In genomic region chr7:125316451-125316850, GRCh38 we compare ENCODE assay signal across 9 cellular contexts.
DNase-seq lines count a peak whose midpoint lies in the region; ATAC-seq, FAIRE-seq and TF ChIP-seq lines count a peak whose summit lies in the region.
"Had no signal": no experiment of that assay in that cellular context is flagged by ENCODE, and none has a peak within 500 bp of the region (broad histone marks: within the 10 kb centered on the region; RNA-seq: fewer than 3 reads in every experiment).

No MANE protein-coding gene starts in this region.

- no peaks in the 10 kb centered on the region for H3K36me3 ChIP-seq in keratinocyte (ENCODE audit: control insufficient read depth in 2 of 2, extremely low read depth in 1 of 2, insufficient read depth in 2 of 2, low read length in 2 of 2)
- H3K36me3 ChIP-seq: heart left ventricle had no signal

- no peaks in the 10 kb centered on the region for H3K9me1 ChIP-seq in keratinocyte (ENCODE audit: control insufficient read depth, extremely low read depth, insufficient read depth, low read length)

- no peaks in the 10 kb centered on the region for H3K4me1 ChIP-seq in keratinocyte (ENCODE audit: control insufficient read depth, extremely low read depth, insufficient read depth, low read length)
- H3K4me1 ChIP-seq: heart left ventricle had no signal

- H3K4me2 ChIP-seq in keratinocyte (ENCODE audit: control insufficient read depth, extremely low read depth, insufficient read depth, low read depth, low read length): no peak overlapping the region

- H3K4me3 ChIP-seq in keratinocyte (ENCODE audit: control insufficient read depth in 2 of 3, extremely low read depth in 1 of 3, insufficient read depth in 2 of 3, low read depth in 1 of 3, low read length in 3 of 3) (no peak overlapping the region), dorsolateral prefrontal cortex (no peak overlapping the region)
- H3K4me3 ChIP-seq: heart left ventricle had no signal

- DNase-seq in D721Med (ENCODE audit: insufficient read length, low spot score) (no peak), RPMI8226 (peak; percentile 14), keratinocyte (ENCODE audit: low read depth, low spot score) (no peak), dorsolateral prefrontal cortex (no peak)
- no peak for DNase-seq in stimulated activated naive CD4-positive, alpha-beta T cell treated with Interleukin-2 at 50 U/mL for 16 hours (lab: John Stamatoyannopoulos, UW)
- DNase-seq: heart left ventricle had no signal

- FAIRE-seq in D721Med (lab: Jason Lieb, UNC): no peak
- no peak for FAIRE-seq in keratinocyte (lab: Jason Lieb, UNC)

- no peaks in the 10 kb centered on the region for H4K20me1 ChIP-seq in keratinocyte (ENCODE audit: control insufficient read depth, extremely low read depth, insufficient read depth, low read length)

- no peak overlapping the region for H3K27ac ChIP-seq in keratinocyte (ENCODE audit: control insufficient read depth, insufficient read depth, low read length)
- H3K27ac ChIP-seq in dorsolateral prefrontal cortex: no peak overlapping the region
- H3K27ac ChIP-seq: heart left ventricle had no signal

- H3K9ac ChIP-seq in keratinocyte (ENCODE audit: control insufficient read depth, extremely low read depth, insufficient read depth, low read length): no peak overlapping the region

- dilution Hi-C loops in keratinocyte (cut with MboI; ENCODE audit: extremely low pct_ligation_motif_present, low sequenced_read_pairs): no loop called here

- H2AFZ ChIP-seq in keratinocyte (ENCODE audit: control insufficient read depth, low read length): no peak overlapping the region

- intact Hi-C loops in dorsolateral prefrontal cortex (cut with DNase I): no loop called here

- ATAC-seq in HG03159 (IDR thresholded peaks at IDR 0.05; ENCODE audit: unreplicated experiment) (peak; percentile 58), GM21786 (IDR thresholded peaks at IDR 0.05; ENCODE audit: unreplicated experiment) (no peak), HG03039 (IDR thresholded peaks at IDR 0.05; ENCODE audit: unreplicated experiment) (no peak)

- H3K79me2 ChIP-seq in keratinocyte (ENCODE audit: control insufficient read depth, insufficient read depth, low read length): no peaks in the 10 kb centered on the region

- TF ChIP-seq CTCF in D721Med (IDR thresholded peaks at IDR 0.05; ENCODE audit: insufficient read depth, missing control alignments): peak; percentile 69
- peak; percentile 18 to 59 (median 59) for TF ChIP-seq CTCF in keratinocyte (optimal IDR thresholded peaks at IDR 0.05 in 1 of 3, IDR thresholded peaks at IDR 0.05 in 1 of 3, conservative IDR thresholded peaks at IDR 0.05 in 1 of 3; ENCODE audit: extremely low read depth in 1 of 3, insufficient read depth in 2 of 3, low read length in 3 of 3)
- TF ChIP-seq CTCF in dorsolateral prefrontal cortex (IDR thresholded peaks at IDR 0.05 in 54 of 56, conservative IDR thresholded peaks at IDR 0.05 in 2 of 56; ENCODE audit: low read depth in 1 of 56, partially characterized antibody in 56 of 56): peak in 14 of 56 donors; percentile 11 to 41 (median 25)

- H3K9me3 ChIP-seq in keratinocyte (ENCODE audit: control insufficient read depth, low read depth, low read length): peaks cover 3% of the 10 kb centered on the region

- H3K27me3 ChIP-seq in keratinocyte (ENCODE audit: control insufficient read depth, extremely low read depth, insufficient read depth, low read length) (no peaks in the 10 kb centered on the region), dorsolateral prefrontal cortex (no peaks in the 10 kb centered on the region)
- H3K27me3 ChIP-seq: heart left ventricle had no signal
